Comparison of ENCODE assay signal across 8 cellular contexts in the genomic region with DNA sequence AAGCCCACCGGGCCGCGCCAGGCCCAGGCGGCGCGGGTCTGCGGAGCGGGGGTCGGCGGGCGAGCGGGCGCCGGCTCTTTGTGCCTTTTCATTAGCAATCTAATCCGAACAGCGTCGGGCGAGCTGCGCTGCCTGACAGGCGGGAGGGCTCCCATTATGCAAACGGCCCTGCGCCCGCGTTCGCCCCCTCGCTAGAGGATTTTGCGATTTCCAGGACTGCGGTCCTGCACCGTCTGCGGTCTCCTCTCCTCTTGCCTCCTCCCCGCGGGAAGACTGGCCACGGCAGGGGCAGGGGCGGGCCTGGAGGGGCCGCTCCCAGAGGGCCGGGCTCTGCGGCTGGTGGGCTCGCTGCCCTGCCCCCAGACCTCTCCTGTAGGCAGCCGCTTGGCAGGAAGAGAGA. TPM values are rescaled to one million over a fixed set of nuclear protein-coding genes. Genes with fewer than 3 reads are reported as not detected.
A peak's percentile ranks its signal among the peaks of the same experiment; 100 is the strongest.
DNase-seq lines count a peak whose midpoint lies in the region; ATAC-seq and TF ChIP-seq lines count a peak whose summit lies in the region.
"Not testable (repeated sequence)": the region's sequence is repeated elsewhere in the genome, so short reads cannot be mapped to it uniquely, and the experiment has no call there.

No MANE protein-coding gene starts in this region.

- not testable (repeated sequence) for H3K27ac Mint-ChIP-seq in activated naive CD4-positive, alpha-beta T cell treated with anti-CD3 and anti-CD28 coated beads for 36 hours

- H3K4me3 ChIP-seq in BE2C (ENCODE audit: low read depth, low read length) (peak overlapping the region; percentile 38; the same call in 1 of the 2 replicates), PC-3 (ENCODE audit: low read length) (peak overlapping the region; percentile 47; the same call in 1 of the 2 replicates), esophagus squamous epithelium (peak overlapping the region; percentile 23 to 61 (median 46))

- not testable (repeated sequence) for H3K79me2 ChIP-seq in PC-3 (ENCODE audit: low read length)

- H2AFZ ChIP-seq in PC-3 (ENCODE audit: low read length): not testable (repeated sequence)

- not testable (repeated sequence) for H3K9ac ChIP-seq in PC-3 (ENCODE audit: low read length)

- not testable (repeated sequence) for H3K9me3 Mint-ChIP-seq in activated naive CD4-positive, alpha-beta T cell treated with anti-CD3 and anti-CD28 coated beads for 36 hours

- WGBS in esophagus squamous epithelium, 2 donors: 1% methylated on average over 17 of the region's 39 CpGs; no CpG with 5 or more reads in 1 of the 2 donors

- H3K4me1 Mint-ChIP-seq in activated naive CD4-positive, alpha-beta T cell treated with anti-CD3 and anti-CD28 coated beads for 36 hours (ENCODE audit: low read depth): not testable (repeated sequence)

- peak; percentile 15 for ATAC-seq in GM21367 (IDR thresholded peaks at IDR 0.05; ENCODE audit: unreplicated experiment)
- peak; percentile 20 for ATAC-seq in HG03066 (IDR thresholded peaks at IDR 0.05; ENCODE audit: low read depth, unreplicated experiment)
- ATAC-seq in PC-3: peak; percentile 31

- H3K9me2 ChIP-seq in PC-3 (replicated peaks; ENCODE audit: low read length): not testable (repeated sequence)

- TF ChIP-seq CTCF in BE2C (IDR thresholded peaks at IDR 0.05; ENCODE audit: low read depth, low read length); PC-3 (conservative IDR thresholded peaks at IDR 0.05; ENCODE audit: low read depth, low read length); esophagus squamous epithelium (IDR thresholded peaks at IDR 0.05): not testable (repeated sequence)

- POLR2A ChIA-PET in PC-3 (lab: Charles Lee; ENCODE audit: unreplicated experiment): not testable (repeated sequence)

- H3K36me3 Mint-ChIP-seq in activated naive CD4-positive, alpha-beta T cell treated with anti-CD3 and anti-CD28 coated beads for 36 hours (ENCODE audit: low read depth): not testable (repeated sequence)

- H3K9me3 ChIP-seq in BE2C; PC-3 (ENCODE audit: low read length); esophagus squamous epithelium: not testable (repeated sequence)

- not testable (repeated sequence) for H3K4me2 ChIP-seq in PC-3 (ENCODE audit: low read length)

- intact Hi-C loops in PC-3 (cut with micrococcal nuclease); activated naive CD4-positive, alpha-beta T cell treated with anti-CD3 and anti-CD28 coated beads for 36 hours (cut with micrococcal nuclease); esophagus squamous epithelium (cut with DNase I): not testable (repeated sequence)

- DNase-seq in BE2C: peak; percentile 31
- DNase-seq in PC-3; esophagus squamous epithelium (lab: John Stamatoyannopoulos, UW): not testable (repeated sequence)
- DNase-seq in activated naive CD4-positive, alpha-beta T cell treated with anti-CD3 and anti-CD28 coated beads for 36 hours: peak; percentile 25
- DNase-seq in mesenteric fat pad (ENCODE audit: low spot score): peak; percentile 89
- peak; percentile 26 for DNase-seq in stimulated activated CD4-positive, alpha-beta T cell treated with anti-CD3 and anti-CD28 coated beads, Interleukin-12 subunit alpha, Interleukin-12 subunit beta, amount 100 ng/mL, for 4 hours

- BruUV-seq in PC-3 (replicated peaks; lab: Mats Ljungman, UMichigan): not testable (repeated sequence)

- TF ChIP-seq POLR2A in esophagus squamous epithelium (IDR thresholded peaks at IDR 0.05): not testable (repeated sequence)

- H3K36me3 ChIP-seq in BE2C; PC-3 (ENCODE audit: low read depth, low read length); esophagus squamous epithelium: not testable (repeated sequence)

- not testable (repeated sequence) for H3K27me3 Mint-ChIP-seq in activated naive CD4-positive, alpha-beta T cell treated with anti-CD3 and anti-CD28 coated beads for 36 hours (ENCODE audit: low read depth)

- not testable (repeated sequence) for H3K27me3 ChIP-seq in BE2C; PC-3 (ENCODE audit: low read length); esophagus squamous epithelium

- not testable (repeated sequence) for H3K27ac ChIP-seq in PC-3 (ENCODE audit: low read length)
- peak overlapping the region in 2 of 4 donors; percentile 68 to 84 for H3K27ac ChIP-seq in esophagus squamous epithelium

- H3K4me3 Mint-ChIP-seq in activated naive CD4-positive, alpha-beta T cell treated with anti-CD3 and anti-CD28 coated beads for 36 hours: peak overlapping the region; percentile 47

- H3K4me1 ChIP-seq in BE2C; PC-3 (ENCODE audit: insufficient read depth, low read length); esophagus squamous epithelium: not testable (repeated sequence)

- CTCF ChIA-PET in PC-3 (lab: Charles Lee); activated naive CD4-positive, alpha-beta T cell treated with anti-CD3 and anti-CD28 coated beads for 36 hours (lab: Charles Lee): not testable (repeated sequence)

- H3F3A ChIP-seq in PC-3 (ENCODE audit: low read length, unreplicated experiment): not testable (repeated sequence)

- not testable (repeated sequence) for H4K20me1 ChIP-seq in PC-3 (ENCODE audit: low read length)

RNA-seq across cellular contexts. Expression of a gene that starts 0.6 kb away (rescaled TPM):
- polyA plus RNA-seq in BE2C (2012; ENCODE audit: insufficient read depth, insufficient read length, low read depth): 22.8 TPM
- total RNA-seq in PC-3 (2014; rRNA removed) (3.5 and 4.8 TPM in 2 replicates), esophagus squamous epithelium (1 to 10 TPM; 3.3 to 5.2 (median 4.6) TPM), mesenteric fat pad (5.5 TPM)
- total RNA-seq in activated naive CD4-positive, alpha-beta T cell treated with anti-CD3 and anti-CD28 coated beads for 36 hours: 1 to 10 TPM; 3.1 to 3.3 TPM

RNA-seq across cellular contexts. Expression of a gene that starts 34.3 kb away (rescaled TPM):
- polyA plus RNA-seq in BE2C (2012; ENCODE audit: insufficient read depth, insufficient read length, low read depth): 0.20 TPM
- total RNA-seq in PC-3 (2014; rRNA removed) (0.06 TPM in 1 of 2 replicates, not detected in the other), esophagus squamous epithelium (not detected), mesenteric fat pad (0.06 TPM)
- total RNA-seq in activated naive CD4-positive, alpha-beta T cell treated with anti-CD3 and anti-CD28 coated beads for 36 hours: under 1 TPM in 1 of 2 experiments, not detected in 1; 0.24 TPM

RNA-seq across cellular contexts. Expression of a gene that starts 49.4 kb away (rescaled TPM):
- 2.2 TPM for polyA plus RNA-seq in BE2C (2012; ENCODE audit: insufficient read depth, insufficient read length, low read depth)
- total RNA-seq in PC-3 (2014; rRNA removed): 6.4 and 6.7 TPM in 2 replicates
- under 1 TPM in 1 of 2 experiments, not detected in 1; 0.22 TPM for total RNA-seq in activated naive CD4-positive, alpha-beta T cell treated with anti-CD3 and anti-CD28 coated beads for 36 hours
- 10 to 100 TPM in 1 of 4 donors, 1 to 10 TPM in 1, under 1 TPM in 2; 0.22 to 13.8 (median 4.7) TPM for total RNA-seq in esophagus squamous epithelium
- total RNA-seq in mesenteric fat pad: 0.16 TPM
